ENCODE assay signal across 7 cellular contexts in genomic region chr14:91061309-91061887, GRCh38. TPM values are rescaled to one million over a fixed set of nuclear protein-coding genes. Genes with fewer than 3 reads are reported as not detected.
DNase-seq lines count a peak whose midpoint lies in the region; ATAC-seq and TF ChIP-seq lines count a peak whose summit lies in the region.

No MANE protein-coding gene starts in this region.

- ATAC-seq in RWPE2 (ENCODE audit: low read depth), result no peak

- H3K79me2 ChIP-seq in hepatocyte, result peaks cover 23% of the 10 kb centered on the region

- POLR2A ChIA-PET in HEK293 (lab: Yijun Ruan, JAX), result interaction anchor here (1.0 to 2.0 kb wide), 4 partner anchors 10 to 52 kb away, joined by 3 to 5 read pairs (median 4); partner anchors contain the start of gene DGLUCY

- DNase-seq in RWPE2 (ENCODE audit: low spot score), result no peak
- DNase-seq in hepatocyte (ENCODE audit: low spot score), result no peak
- DNase-seq in substantia nigra (lab: John Stamatoyannopoulos, UW), result no peak
- no peak for DNase-seq in NCI-H345 (lab: John Stamatoyannopoulos, UW)
- DNase-seq in NCI-H2227 treated with DMSO at 0.1 percent for 48 hours (lab: John Stamatoyannopoulos, UW), result no peak
- no peak for DNase-seq in globus pallidus (ENCODE audit: low spot score)

- H3K36me3 ChIP-seq in HEK293 (ENCODE audit: control insufficient read depth in 2 of 2, insufficient read depth in 1 of 2, low read length in 2 of 2) (no peaks in the 10 kb centered on the region), RWPE2 (ENCODE audit: low read depth) (no peaks in the 10 kb centered on the region), hepatocyte (replicated peaks; ENCODE audit: insufficient read depth, low read depth) (no peaks in the 10 kb centered on the region)

- H3K4me1 ChIP-seq in HEK293 (ENCODE audit: control insufficient read depth, insufficient read depth, low read length) (peaks cover 16% of the 10 kb centered on the region), RWPE2 (ENCODE audit: insufficient read depth, poor library complexity, severe bottlenecking) (peaks cover 10% of the 10 kb centered on the region), hepatocyte (ENCODE audit: insufficient read depth) (peaks cover 7% of the 10 kb centered on the region)

- H3K9me2 ChIP-seq in hepatocyte (replicated peaks; ENCODE audit: insufficient read depth), result no peaks in the 10 kb centered on the region

- peak overlapping the region; percentile 74 for H3K4me2 ChIP-seq in hepatocyte

- H3K4me3 ChIP-seq in HEK293 (ENCODE audit: low read depth, low read length) (peak overlapping the region; percentile 44), RWPE2 (ENCODE audit: severe bottlenecking) (peak overlapping the region; percentile 36), hepatocyte (peak overlapping the region; percentile 12)

- no peaks in the 10 kb centered on the region for H4K20me1 ChIP-seq in hepatocyte (ENCODE audit: insufficient read depth, poor library complexity, severe bottlenecking)

- CTCF ChIA-PET in HEK293 (lab: Yijun Ruan, JAX), result interaction anchor here (0.6 to 2.4 kb wide), 5 partner anchors 20 to 158 kb away, joined by 3 to 6 read pairs (median 3); no protein-coding TSS in a partner anchor

- H3K27ac ChIP-seq in HEK293 (ENCODE audit: extremely low read depth, low read depth, low read length) (no peak overlapping the region), RWPE2 (ENCODE audit: poor library complexity, severe bottlenecking) (no peak overlapping the region), hepatocyte (peak overlapping the region; percentile 9), substantia nigra (ENCODE audit: low read depth, low read length, poor library complexity, severe bottlenecking) (peak overlapping the region; percentile 57)

- peak overlapping the region; percentile 21 for H2AFZ ChIP-seq in hepatocyte

- no peaks in the 10 kb centered on the region for H3K9me3 ChIP-seq in HEK293 (ENCODE audit: control insufficient read depth, insufficient read depth, low read depth, low read length)
- H3K9me3 ChIP-seq in RWPE2 (ENCODE audit: severe bottlenecking), result no peaks in the 10 kb centered on the region
- no peaks in the 10 kb centered on the region for H3K9me3 ChIP-seq in hepatocyte (ENCODE audit: low read depth)

- WGBS in hepatocyte (ENCODE audit: low lambda C conversion rate, missing lambda C conversion rate), result 3% methylated on average over 12 of the region's 12 CpGs

- H3K27me3 ChIP-seq in RWPE2 (ENCODE audit: insufficient read depth, poor library complexity, severe bottlenecking), result no peaks in the 10 kb centered on the region
- H3K27me3 ChIP-seq in hepatocyte, result no peaks in the 10 kb centered on the region

- TF ChIP-seq CTCF in HEK293 (tag by site-specific recombination; IDR thresholded peaks at IDR 0.05) (no peak), RWPE2 (IDR thresholded peaks at IDR 0.05; ENCODE audit: poor library complexity, severe bottlenecking) (no peak), hepatocyte (IDR thresholded peaks at IDR 0.05; ENCODE audit: poor library complexity) (no peak)

TF ChIP-seq in HEK293, 187 proteins besides CTCF, POLR2A, EP300 and RAD21 (continues in another document):
- TF ChIP-seq ZNF175 (tag by site-specific recombination; IDR thresholded peaks at IDR 0.05), result no peak
- no peak for TF ChIP-seq KLF9 (tag by site-specific recombination; IDR thresholded peaks at IDR 0.05; ENCODE audit: low read depth)
- 0 out of 2 replicates have a peak, but pooled peaks have one; percentile 37 for TF ChIP-seq ZNF24 (tag by site-specific recombination; IDR thresholded peaks at IDR 0.05)
- TF ChIP-seq ZNF184 (tag by site-specific recombination; IDR thresholded peaks at IDR 0.05), result no peak
- no peak for TF ChIP-seq ZNF292 (tag by site-specific recombination; IDR thresholded peaks at IDR 0.05; ENCODE audit: borderline replicate concordance, low read depth)
- TF ChIP-seq PRDM1 (tag by site-specific recombination; IDR thresholded peaks at IDR 0.05), result peak; percentile 82
- TF ChIP-seq ZBTB20 (tag by site-specific recombination; IDR thresholded peaks at IDR 0.05), result peak; percentile 32; the same call in 1 of the 2 replicates
- TF ChIP-seq KLF10 (tag by site-specific recombination; IDR thresholded peaks at IDR 0.05), result no peak
- TF ChIP-seq TRIM28 (IDR thresholded peaks at IDR 0.05; ENCODE audit: borderline replicate concordance, low read length), result no peak
- TF ChIP-seq, protein P1, sequence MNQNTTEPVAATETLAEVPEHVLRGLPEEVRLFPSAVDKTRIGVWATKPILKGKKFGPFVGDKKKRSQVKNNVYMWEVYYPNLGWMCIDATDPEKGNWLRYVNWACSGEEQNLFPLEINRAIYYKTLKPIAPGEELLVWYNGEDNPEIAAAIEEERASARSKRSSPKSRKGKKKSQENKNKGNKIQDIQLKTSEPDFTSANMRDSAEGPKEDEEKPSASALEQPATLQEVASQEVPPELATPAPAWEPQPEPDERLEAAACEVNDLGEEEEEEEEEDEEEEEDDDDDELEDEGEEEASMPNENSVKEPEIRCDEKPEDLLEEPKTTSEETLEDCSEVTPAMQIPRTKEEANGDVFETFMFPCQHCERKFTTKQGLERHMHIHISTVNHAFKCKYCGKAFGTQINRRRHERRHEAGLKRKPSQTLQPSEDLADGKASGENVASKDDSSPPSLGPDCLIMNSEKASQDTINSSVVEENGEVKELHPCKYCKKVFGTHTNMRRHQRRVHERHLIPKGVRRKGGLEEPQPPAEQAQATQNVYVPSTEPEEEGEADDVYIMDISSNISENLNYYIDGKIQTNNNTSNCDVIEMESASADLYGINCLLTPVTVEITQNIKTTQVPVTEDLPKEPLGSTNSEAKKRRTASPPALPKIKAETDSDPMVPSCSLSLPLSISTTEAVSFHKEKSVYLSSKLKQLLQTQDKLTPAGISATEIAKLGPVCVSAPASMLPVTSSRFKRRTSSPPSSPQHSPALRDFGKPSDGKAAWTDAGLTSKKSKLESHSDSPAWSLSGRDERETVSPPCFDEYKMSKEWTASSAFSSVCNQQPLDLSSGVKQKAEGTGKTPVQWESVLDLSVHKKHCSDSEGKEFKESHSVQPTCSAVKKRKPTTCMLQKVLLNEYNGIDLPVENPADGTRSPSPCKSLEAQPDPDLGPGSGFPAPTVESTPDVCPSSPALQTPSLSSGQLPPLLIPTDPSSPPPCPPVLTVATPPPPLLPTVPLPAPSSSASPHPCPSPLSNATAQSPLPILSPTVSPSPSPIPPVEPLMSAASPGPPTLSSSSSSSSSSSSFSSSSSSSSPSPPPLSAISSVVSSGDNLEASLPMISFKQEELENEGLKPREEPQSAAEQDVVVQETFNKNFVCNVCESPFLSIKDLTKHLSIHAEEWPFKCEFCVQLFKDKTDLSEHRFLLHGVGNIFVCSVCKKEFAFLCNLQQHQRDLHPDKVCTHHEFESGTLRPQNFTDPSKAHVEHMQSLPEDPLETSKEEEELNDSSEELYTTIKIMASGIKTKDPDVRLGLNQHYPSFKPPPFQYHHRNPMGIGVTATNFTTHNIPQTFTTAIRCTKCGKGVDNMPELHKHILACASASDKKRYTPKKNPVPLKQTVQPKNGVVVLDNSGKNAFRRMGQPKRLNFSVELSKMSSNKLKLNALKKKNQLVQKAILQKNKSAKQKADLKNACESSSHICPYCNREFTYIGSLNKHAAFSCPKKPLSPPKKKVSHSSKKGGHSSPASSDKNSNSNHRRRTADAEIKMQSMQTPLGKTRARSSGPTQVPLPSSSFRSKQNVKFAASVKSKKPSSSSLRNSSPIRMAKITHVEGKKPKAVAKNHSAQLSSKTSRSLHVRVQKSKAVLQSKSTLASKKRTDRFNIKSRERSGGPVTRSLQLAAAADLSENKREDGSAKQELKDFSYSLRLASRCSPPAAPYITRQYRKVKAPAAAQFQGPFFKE (tag by site-specific recombination; IDR thresholded peaks at IDR 0.05; ENCODE audit: borderline replicate concordance), result no peak
- TF ChIP-seq ZNF398 (tag by site-specific recombination; IDR thresholded peaks at IDR 0.05), result 0 out of 2 replicates have a peak, but pooled peaks have one; percentile 12
- TF ChIP-seq ZNF366 (tag by site-specific recombination; conservative IDR thresholded peaks at IDR 0.05), result peak; percentile 54
- 0 out of 2 replicates have a peak, but pooled peaks have one; percentile 19 for TF ChIP-seq ATF2 (tag by site-specific recombination; IDR thresholded peaks at IDR 0.05; ENCODE audit: low read depth)
- TF ChIP-seq ZNF335 (tag by site-specific recombination; conservative IDR thresholded peaks at IDR 0.05), result peak; percentile 56; the same call in 1 of the 2 replicates
- no peak for TF ChIP-seq ZNF664 (tag by site-specific recombination; IDR thresholded peaks at IDR 0.05)
- no peak for TF ChIP-seq ZNF169 (tag by site-specific recombination; IDR thresholded peaks at IDR 0.05)
- peak; percentile 7; the same call in 1 of the 2 replicates for TF ChIP-seq ZNF600 (tag by site-specific recombination; IDR thresholded peaks at IDR 0.05)
- no peak for TF ChIP-seq ZNF132 (tag by site-specific recombination; IDR thresholded peaks at IDR 0.05; ENCODE audit: borderline replicate concordance)

RNA-seq across cellular contexts. Expression of gene RPS6KA5, which starts 1.0 kb away (rescaled TPM):
- 6.3 and 6.7 TPM in 2 replicates for total RNA-seq in hepatocyte
- 3.0 and 4.8 TPM in 2 replicates for polyA plus RNA-seq in hepatocyte

RNA-seq across cellular contexts. Expression of gene DGLUCY, which starts 52.5 kb away (rescaled TPM):
- 41.0 and 51.3 TPM in 2 replicates for total RNA-seq in hepatocyte
- 34.3 and 44.8 TPM in 2 replicates for polyA plus RNA-seq in hepatocyte

Comparison
In these comparisons a context has a peak if more than half of its experiments do, and no peak if none do; other contexts are left out.
1. H3K27ac ChIP-seq: peak in hepatocyte (single experiment) and substantia nigra (single experiment); none in HEK293 (single experiment) and RWPE2 (single experiment).
2. Peak in every context shown above with its lines, with median percentiles within 50 percentile points of each other: H3K4me3 ChIP-seq.